8 cellular contexts compared by ENCODE assay signal in the genomic region with DNA sequence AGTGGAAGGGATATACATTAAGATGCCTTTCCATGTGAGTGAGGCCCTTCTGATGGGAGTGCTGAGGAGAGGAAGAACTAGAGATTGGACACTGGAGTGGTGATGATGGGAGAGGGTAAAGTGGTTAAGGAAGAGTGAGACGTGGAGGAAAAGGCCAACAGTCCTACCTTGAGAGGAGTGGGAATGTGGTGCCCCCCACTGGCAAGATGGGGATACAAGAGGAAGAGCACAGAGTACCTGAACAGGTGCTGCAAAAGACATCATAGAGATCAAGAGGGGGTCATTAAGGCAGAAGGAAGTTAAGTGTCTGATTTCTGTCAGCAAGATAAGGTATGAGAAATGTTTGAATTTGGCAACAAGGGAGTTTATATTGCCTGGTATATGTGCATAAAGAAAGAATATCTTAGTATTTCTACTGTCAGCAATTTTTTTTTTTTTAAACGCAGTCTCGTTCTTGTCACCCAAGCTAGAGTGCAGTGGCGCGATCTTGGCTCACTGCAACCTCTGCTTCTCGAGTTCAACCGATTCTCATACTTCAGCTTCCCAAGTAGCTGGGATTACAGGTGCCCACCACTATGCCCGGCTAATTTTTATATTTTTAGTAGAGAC. TPM values are rescaled to one million over a fixed set of nuclear protein-coding genes. Genes with fewer than 3 reads are reported as not detected.
DNase-seq lines count a peak whose midpoint lies in the region; ATAC-seq and TF ChIP-seq lines count a peak whose summit lies in the region.

No MANE protein-coding gene starts in this region.

- POLR2A ChIA-PET in GM10248 (lab: Yijun Ruan, JAX) = no interaction called here

- peak; percentile 47 for TF ChIP-seq CTCF in GM10248 (IDR thresholded peaks at IDR 0.05; ENCODE audit: control extremely low read depth, extremely low read depth, low read depth, missing control alignments)

- H3K36me3 Mint-ChIP-seq in activated naive CD4-positive, alpha-beta T cell treated with anti-CD3 and anti-CD28 coated beads for 36 hours (ENCODE audit: low read depth) = peaks cover 15% of the 10 kb centered on the region

- intact Hi-C loops in activated naive CD4-positive, alpha-beta T cell treated with anti-CD3 and anti-CD28 coated beads for 36 hours (cut with micrococcal nuclease) = loop anchor here (5.0 kb wide), 1 partner anchor 215 kb away; no protein-coding TSS in a partner anchor

- ATAC-seq in GM21360 (IDR thresholded peaks at IDR 0.05; ENCODE audit: unreplicated experiment) = no peak

- H3K4me3 Mint-ChIP-seq in activated naive CD4-positive, alpha-beta T cell treated with anti-CD3 and anti-CD28 coated beads for 36 hours = no peak overlapping the region

- peaks cover 16% of the 10 kb centered on the region for H3K4me1 Mint-ChIP-seq in activated naive CD4-positive, alpha-beta T cell treated with anti-CD3 and anti-CD28 coated beads for 36 hours (ENCODE audit: low read depth)

- peak; percentile 48 for DNase-seq in GM10248 (ENCODE audit: extremely low spot score)
- DNase-seq in NCI-H82 treated with DMSO at 0.1 percent for 48 hours (lab: John Stamatoyannopoulos, UW; ENCODE audit: unreplicated experiment) = peak; percentile 1
- peak; percentile 75 for DNase-seq in activated naive CD4-positive, alpha-beta T cell treated with anti-CD3 and anti-CD28 coated beads for 36 hours
- DNase-seq in iPS-NIHi7 (ENCODE audit: extremely low spot score) = peak; percentile 68
- DNase-seq in stimulated activated CD8-positive, alpha-beta memory T cell treated with anti-CD3 and anti-CD28 coated beads, Interleukin-15, amount 100 ng/mL, for 1 hour (ENCODE audit: low read depth) = peak; percentile 13
- DNase-seq in foreskin melanocyte = no peak
- DNase-seq in kidney glomerular epithelial cell (lab: John Stamatoyannopoulos, UW) = no peak

- H3K9me3 Mint-ChIP-seq in activated naive CD4-positive, alpha-beta T cell treated with anti-CD3 and anti-CD28 coated beads for 36 hours = no peaks in the 10 kb centered on the region

- H3K27me3 Mint-ChIP-seq in activated naive CD4-positive, alpha-beta T cell treated with anti-CD3 and anti-CD28 coated beads for 36 hours (ENCODE audit: low read depth) = no peaks in the 10 kb centered on the region

- CTCF ChIA-PET in GM10248 (lab: Yijun Ruan, JAX) = interaction anchor here (0.9 to 4.4 kb wide), 16 partner anchors 8 to 227 kb away, joined by 3 to 22 read pairs (median 4); a partner anchor contains a TSS
- CTCF ChIA-PET in activated naive CD4-positive, alpha-beta T cell treated with anti-CD3 and anti-CD28 coated beads for 36 hours (lab: Charles Lee) = interaction anchor here (0.7 to 1.5 kb wide), 7 partner anchors 20 to 217 kb away, joined by 3 to 5 read pairs (median 4); no protein-coding TSS in a partner anchor

- no peak overlapping the region for H3K27ac Mint-ChIP-seq in activated naive CD4-positive, alpha-beta T cell treated with anti-CD3 and anti-CD28 coated beads for 36 hours

RNA-seq across cellular contexts. Expression of a gene that starts 34.0 kb away (rescaled TPM):
- 10 to 100 TPM; 96.1 to 99.1 TPM for total RNA-seq in activated naive CD4-positive, alpha-beta T cell treated with anti-CD3 and anti-CD28 coated beads for 36 hours

RNA-seq across cellular contexts. Expression of a gene that starts 37.4 kb away (rescaled TPM):
- total RNA-seq in activated naive CD4-positive, alpha-beta T cell treated with anti-CD3 and anti-CD28 coated beads for 36 hours = 10 to 100 TPM; 20.2 to 21.7 TPM

RNA-seq across cellular contexts. Expression of a gene that starts 53.9 kb away (rescaled TPM):
- 10 to 100 TPM; 12.9 to 16.2 TPM for total RNA-seq in activated naive CD4-positive, alpha-beta T cell treated with anti-CD3 and anti-CD28 coated beads for 36 hours

RNA-seq across cellular contexts. Expression of a gene that starts 54.6 kb away (rescaled TPM):
- 100 to 1,000 TPM; 119 to 120 TPM for total RNA-seq in activated naive CD4-positive, alpha-beta T cell treated with anti-CD3 and anti-CD28 coated beads for 36 hours

Comparison
In these comparisons a context has a peak if more than half of its experiments do, and no peak if none do; other contexts are left out.
1. DNase-seq: peak in GM10248 (single experiment), NCI-H82 treated with DMSO at 0.1 percent for 48 hours (single experiment), activated naive CD4-positive, alpha-beta T cell treated with anti-CD3 and anti-CD28 coated beads for 36 hours (single experiment), iPS-NIHi7 (single experiment) and stimulated activated CD8-positive, alpha-beta memory T cell treated with anti-CD3 and anti-CD28 coated beads, Interleukin-15, amount 100 ng/mL, for 1 hour (single experiment); none in foreskin melanocyte (single experiment) and kidney glomerular epithelial cell (single experiment).